In genomic region chr20:50959543-50960126, GRCh38 we compare ENCODE assay signal across 8 cellular contexts. TPM values are rescaled to one million over a fixed set of nuclear protein-coding genes. Genes with fewer than 3 reads are reported as not detected.
DNase-seq lines count a peak whose midpoint lies in the region; ATAC-seq and TF ChIP-seq lines count a peak whose summit lies in the region.

No MANE protein-coding gene starts in this region.

- H3K36me3 ChIP-seq in SU-DHL-6 (ENCODE audit: low read length) = peaks cover 8% of the 10 kb centered on the region
- H3K36me3 ChIP-seq in rectal smooth muscle tissue (ENCODE audit: control insufficient read depth, insufficient read depth, low read length) = peaks cover 4% of the 10 kb centered on the region

- TF ChIP-seq CTCF in SU-DHL-6 (IDR thresholded peaks at IDR 0.05; ENCODE audit: insufficient read depth, low read length, poor library complexity, severe bottlenecking) (no peak), fibroblast of the aortic adventitia (IDR thresholded peaks at IDR 0.05; ENCODE audit: insufficient read depth, low read length) (no peak)

- DNase-seq in fibroblast of the aortic adventitia (ENCODE audit: low read depth) (no peak), NCI-H526 treated with DMSO at 0.1 percent for 48 hours (lab: John Stamatoyannopoulos, UW) (no peak), NCI-H774 (lab: John Stamatoyannopoulos, UW) (no peak)
- no peak for DNase-seq in activated CD4-positive, CD25-positive, alpha-beta regulatory T cell treated with anti-CD3 and anti-CD28 coated beads, Interleukin-2, amount 50 U/mL, for 72 hours

- no peaks in the 10 kb centered on the region for H3K9me3 ChIP-seq in SU-DHL-6 (ENCODE audit: insufficient read depth, low read length)

- H3K4me3 ChIP-seq in GM08714 (ENCODE audit: low read length) = peak overlapping the region; percentile 91; the same call in 1 of the 2 replicates
- peak overlapping the region; percentile 90 for H3K4me3 ChIP-seq in SU-DHL-6 (ENCODE audit: insufficient read depth, low read length, poor library complexity, severe bottlenecking)
- peak overlapping the region; percentile 99 for H3K4me3 ChIP-seq in fibroblast of the aortic adventitia (ENCODE audit: low read depth, low read length)
- H3K4me3 ChIP-seq in rectal smooth muscle tissue (ENCODE audit: low read length) = peak overlapping the region; percentile 98

- peaks cover 17% of the 10 kb centered on the region for H3K4me1 ChIP-seq in rectal smooth muscle tissue (ENCODE audit: control insufficient read depth, insufficient read depth, low read length)

- no peaks in the 10 kb centered on the region for H3F3A ChIP-seq in SU-DHL-6 (ENCODE audit: insufficient read depth)

- H4K20me1 ChIP-seq in SU-DHL-6 (ENCODE audit: low read depth, low read length) = peaks cover 25% of the 10 kb centered on the region

- H3K27ac ChIP-seq in SU-DHL-6 (ENCODE audit: low read depth, low read length) (no peak overlapping the region), rectal smooth muscle tissue (ENCODE audit: low read depth, low read length) (peak overlapping the region; percentile 89)

- no peak overlapping the region for H2AFZ ChIP-seq in SU-DHL-6 (ENCODE audit: low read depth, low read length, severe bottlenecking)

- no peak for ATAC-seq in HG02970 (IDR thresholded peaks at IDR 0.05; ENCODE audit: low FRiP score, unreplicated experiment)

- H3K9ac ChIP-seq in SU-DHL-6 (ENCODE audit: low read length) = no peak overlapping the region
- no peak overlapping the region for H3K9ac ChIP-seq in rectal smooth muscle tissue (ENCODE audit: low read length)

- H3K27me3 ChIP-seq in SU-DHL-6 (ENCODE audit: low read length) = no peaks in the 10 kb centered on the region
- no peaks in the 10 kb centered on the region for H3K27me3 ChIP-seq in rectal smooth muscle tissue (ENCODE audit: control insufficient read depth, insufficient read depth, low read length)

- peak overlapping the region; percentile 86 for H3K4me2 ChIP-seq in SU-DHL-6 (ENCODE audit: low read depth, low read length, poor library complexity, severe bottlenecking)

- peaks cover 51% of the 10 kb centered on the region for H3K79me2 ChIP-seq in SU-DHL-6 (ENCODE audit: insufficient read depth, low read length)

- no peaks in the 10 kb centered on the region for H3K9me2 ChIP-seq in SU-DHL-6 (replicated peaks; ENCODE audit: insufficient read depth, low read length)

RNA-seq across cellular contexts. Expression of gene MOCS3, which starts 1.0 kb away (rescaled TPM):
- total RNA-seq in fibroblast of the aortic adventitia (ENCODE audit: low replicate concordance) = 3.8 and 7.9 TPM in 2 replicates

RNA-seq across cellular contexts. Expression of gene DPM1, which starts 1.3 kb away (rescaled TPM):
- total RNA-seq in fibroblast of the aortic adventitia (ENCODE audit: low replicate concordance) = 52.3 and 70.8 TPM in 2 replicates

RNA-seq across cellular contexts. Expression of gene ADNP, which starts 28.4 kb away (rescaled TPM):
- 31.2 and 35.4 TPM in 2 replicates for total RNA-seq in fibroblast of the aortic adventitia (ENCODE audit: low replicate concordance)
